In genomic region chr10:74825033-74825370, GRCh38 we compare ENCODE assay signal across 1 cellular context.
TF ChIP-seq lines count a peak whose summit lies in the region.

No MANE protein-coding gene starts in this region.

TF ChIP-seq in HepG2, 621 proteins besides CTCF, POLR2A, EP300 and RAD21 (continued from another document):
- no peak for TF ChIP-seq THYN1 (CRISPR knock-in tag; IDR thresholded peaks at IDR 0.05; ENCODE audit: borderline replicate concordance, low read depth)
- TF ChIP-seq ASH2L (IDR thresholded peaks at IDR 0.05; ENCODE audit: insufficient read length, low read depth, low read length): peak; percentile 9
- TF ChIP-seq HNRNPH1 (optimal IDR thresholded peaks at IDR 0.05; ENCODE audit: low read depth, low read length): no peak
- TF ChIP-seq PHF8 (CRISPR knock-in tag; IDR thresholded peaks at IDR 0.05): no peak; the same call in none of the 2 replicates
- no peak for TF ChIP-seq MIXL1 (CRISPR knock-in tag; IDR thresholded peaks at IDR 0.05)
- peak; percentile 75 for TF ChIP-seq RBFOX2 (IDR thresholded peaks at IDR 0.05; ENCODE audit: low read depth, low read length)
- peak; percentile 25; the same call in 1 of the 2 replicates for TF ChIP-seq ZNF263 (CRISPR knock-in tag; IDR thresholded peaks at IDR 0.05)
- 0 out of 2 replicates have a peak, but pooled peaks have one; percentile 31 for TF ChIP-seq ZHX1 (CRISPR knock-in tag; IDR thresholded peaks at IDR 0.05; ENCODE audit: low read depth)
- TF ChIP-seq MED8 (CRISPR knock-in tag; IDR thresholded peaks at IDR 0.05; ENCODE audit: insufficient replicate concordance): peak; percentile 43
- no peak; the same call in 1 of the 2 replicates for TF ChIP-seq ZNF784 (CRISPR knock-in tag; IDR thresholded peaks at IDR 0.05; ENCODE audit: borderline replicate concordance)
- TF ChIP-seq ZBTB10 (CRISPR knock-in tag; IDR thresholded peaks at IDR 0.05; ENCODE audit: borderline replicate concordance): 0 out of 2 replicates have a peak, but pooled peaks have one; percentile 52
- 0 out of 2 replicates have a peak, but pooled peaks have one; percentile 33 for TF ChIP-seq SP2 (CRISPR knock-in tag; IDR thresholded peaks at IDR 0.05)
- TF ChIP-seq UBTF (CRISPR knock-in tag; IDR thresholded peaks at IDR 0.05): peak; percentile 47; the same call in 1 of the 2 replicates
- TF ChIP-seq KDM5B (CRISPR knock-in tag; IDR thresholded peaks at IDR 0.05; ENCODE audit: borderline replicate concordance): peak; percentile 14; the same call in 1 of the 2 replicates
- no peak for TF ChIP-seq SIN3B (IDR thresholded peaks at IDR 0.05; ENCODE audit: low read length)
- peak; percentile 75 for TF ChIP-seq AGO2 (optimal IDR thresholded peaks at IDR 0.05; ENCODE audit: low read depth, low read length)
- TF ChIP-seq SRY (CRISPR knock-in tag; IDR thresholded peaks at IDR 0.05): 0 out of 2 replicates have a peak, but pooled peaks have one; percentile 27
- TF ChIP-seq KMT2A (CRISPR knock-in tag; IDR thresholded peaks at IDR 0.05): 0 out of 2 replicates have a peak, but pooled peaks have one; percentile 0
- no peak for TF ChIP-seq CENPX (CRISPR knock-in tag; IDR thresholded peaks at IDR 0.05)
- TF ChIP-seq ZNF547 (CRISPR knock-in tag; IDR thresholded peaks at IDR 0.05): 0 out of 2 replicates have a peak, but pooled peaks have one; percentile 30
- TF ChIP-seq CEBPB (IDR thresholded peaks at IDR 0.05; ENCODE audit: borderline replicate concordance, low read depth, low read length): no peak
- peak in 1 of 2 experiments; percentile 12; a peak in 1 of 4 replicates for TF ChIP-seq HMGXB4 (CRISPR knock-in tag; IDR thresholded peaks at IDR 0.05; ENCODE audit: borderline replicate concordance in 1 of 2, low read depth in 1 of 2)
- TF ChIP-seq JUN (CRISPR knock-in tag; IDR thresholded peaks at IDR 0.05): no peak
- TF ChIP-seq ZNF235 (CRISPR knock-in tag; IDR thresholded peaks at IDR 0.05; ENCODE audit: borderline replicate concordance): peak; percentile 81; the same call in 1 of the 2 replicates
- TF ChIP-seq ZNF350 (CRISPR knock-in tag; IDR thresholded peaks at IDR 0.05; ENCODE audit: borderline replicate concordance, low read depth): no peak
- no peak for TF ChIP-seq TEAD2 (CRISPR knock-in tag; IDR thresholded peaks at IDR 0.05)
- no peak for TF ChIP-seq SMAD1 (CRISPR knock-in tag; IDR thresholded peaks at IDR 0.05; ENCODE audit: borderline replicate concordance, low read depth)
- TF ChIP-seq ZNF160 (CRISPR knock-in tag; IDR thresholded peaks at IDR 0.05): 0 out of 2 replicates have a peak, but pooled peaks have one; percentile 61
- 0 out of 2 replicates have a peak, but pooled peaks have one; percentile 8 for TF ChIP-seq ZNF501 (CRISPR knock-in tag; IDR thresholded peaks at IDR 0.05)
- peak; percentile 23; the same call in 1 of the 2 replicates for TF ChIP-seq ZNF691 (CRISPR knock-in tag; IDR thresholded peaks at IDR 0.05; ENCODE audit: borderline replicate concordance, low read depth)
- no peak for TF ChIP-seq FOXJ3 (CRISPR knock-in tag; IDR thresholded peaks at IDR 0.05; ENCODE audit: borderline replicate concordance)
- TF ChIP-seq ZNF275 (CRISPR knock-in tag; IDR thresholded peaks at IDR 0.05; ENCODE audit: borderline replicate concordance): 0 out of 2 replicates have a peak, but pooled peaks have one; percentile 26
- TF ChIP-seq ZNF333 (CRISPR knock-in tag; IDR thresholded peaks at IDR 0.05; ENCODE audit: borderline replicate concordance): 0 out of 2 replicates have a peak, but pooled peaks have one; percentile 60
- TF ChIP-seq ETV5 (CRISPR knock-in tag; IDR thresholded peaks at IDR 0.05; ENCODE audit: borderline replicate concordance): no peak
- peak; percentile 43 for TF ChIP-seq TAF15 (IDR thresholded peaks at IDR 0.05; ENCODE audit: low read depth, low read length, poor library complexity, severe bottlenecking)
- no peak for TF ChIP-seq HOXA7 (CRISPR knock-in tag; IDR thresholded peaks at IDR 0.05)
